In the genomic region with DNA sequence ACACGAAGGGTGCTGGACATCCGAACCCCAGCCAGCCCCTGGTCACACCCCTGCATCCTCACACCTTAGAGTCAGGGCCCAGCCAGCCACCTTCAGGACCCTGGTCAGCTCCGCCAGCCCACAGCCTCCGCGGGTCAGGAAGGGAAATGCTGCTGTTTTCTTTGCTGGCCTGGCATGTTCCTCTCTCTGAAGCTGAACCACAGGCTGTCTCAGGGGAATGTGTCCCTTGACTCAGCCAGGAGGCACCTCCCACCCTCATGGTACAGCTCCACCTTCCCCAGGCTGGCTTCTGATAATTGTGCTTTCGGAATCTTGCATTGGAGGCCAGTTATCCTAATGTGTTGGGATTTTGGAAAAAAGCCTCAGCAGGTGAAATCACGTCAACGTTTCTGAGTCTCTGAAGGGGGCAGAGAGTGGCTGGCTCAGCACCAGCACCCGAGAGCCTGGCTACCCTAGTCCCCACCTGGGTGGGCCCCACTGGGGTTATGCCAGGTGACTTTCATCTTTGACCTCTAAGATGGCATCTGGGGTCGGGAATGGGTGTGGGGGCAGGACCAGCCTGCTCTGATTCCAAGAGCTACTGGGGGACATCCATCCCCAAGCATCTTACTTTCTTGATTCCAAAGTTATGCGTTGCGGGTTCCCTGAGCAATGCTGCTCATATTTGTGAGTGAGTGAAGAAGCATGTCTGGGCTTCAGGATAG, we compare ENCODE assay signal across 11 cellular contexts. TPM values are rescaled to one million over a fixed set of nuclear protein-coding genes. Genes with fewer than 3 reads are reported as not detected.
A peak's percentile ranks its signal among the peaks of the same experiment; 100 is the strongest.
DNase-seq lines count a peak whose midpoint lies in the region; ATAC-seq and TF ChIP-seq lines count a peak whose summit lies in the region.
"Had no signal": no experiment of that assay in that cellular context is flagged by ENCODE, and none has a peak within 500 bp of the region (broad histone marks: within the 10 kb centered on the region; RNA-seq: fewer than 3 reads in every experiment).

No MANE protein-coding gene starts in this region.

- no peaks in the 10 kb centered on the region for H3K27me3 ChIP-seq in neural cell (ENCODE audit: insufficient read depth, low read depth, low read length)

- peaks cover 48% of the 10 kb centered on the region for H3K4me1 Mint-ChIP-seq in brain

- no peak overlapping the region for H3K9ac ChIP-seq in neural cell (ENCODE audit: low read length)
- H3K9ac ChIP-seq: KMS-11 had no signal

- peaks cover 6% of the 10 kb centered on the region for H3K27me3 Mint-ChIP-seq in brain

- TF ChIP-seq EP300 in neural cell (conservative IDR thresholded peaks at IDR 0.05; ENCODE audit: poor library complexity, severe bottlenecking) = no peak

- ATAC-seq in HG03571 (IDR thresholded peaks at IDR 0.05; ENCODE audit: unreplicated experiment) (no peak), GM19324 (IDR thresholded peaks at IDR 0.05; ENCODE audit: low FRiP score, unreplicated experiment) (no peak)

- H2AFZ ChIP-seq in neural cell (ENCODE audit: low read depth, low read length) = no peak overlapping the region

- peak overlapping the region in 4 of 5 experiments; percentile 30 to 92 (median 74) for H3K27ac Mint-ChIP-seq in brain

- peak overlapping the region; percentile 85 for H3K4me3 ChIP-seq in neural cell (ENCODE audit: low read length)

- H3K27ac ChIP-seq in neural cell (ENCODE audit: low read length) = no peak overlapping the region
- H3K27ac ChIP-seq: KMS-11 had no signal

- TF ChIP-seq CTCF in brain (conservative IDR thresholded peaks at IDR 0.05) = no peak
- no peak for TF ChIP-seq CTCF in neural cell (IDR thresholded peaks at IDR 0.05; ENCODE audit: poor library complexity, severe bottlenecking)

- H3K9me2 ChIP-seq in neural cell (ENCODE audit: insufficient read depth, low read length) = no peaks in the 10 kb centered on the region

- peak overlapping the region; percentile 70 to 91 (median 85) for H3K4me3 Mint-ChIP-seq in brain

- H3K9me3 Mint-ChIP-seq in brain = peaks cover 0 to 11% (median 0%) of the 10 kb centered on the region in 5 experiments

- peak; percentile 89 for DNase-seq in Daoy (ENCODE audit: low read depth)
- DNase-seq in KG1 (lab: John Stamatoyannopoulos, UW) = peak; percentile 8
- no peak for DNase-seq in NOMO-1 treated with dmso at 0.1 percent for 144 hours (lab: John Stamatoyannopoulos, UW; ENCODE audit: unreplicated experiment)
- DNase-seq in activated CD4-positive, CD25-positive, alpha-beta regulatory T cell treated with anti-CD3 and anti-CD28 coated beads, Interleukin-2, amount 50 U/mL, for 72 hours = no peak
- DNase-seq: aorta, HCEC 1CT had no signal

- no peak for TF ChIP-seq RAD21 in neural cell (conservative IDR thresholded peaks at IDR 0.05)

- no peaks in the 10 kb centered on the region for H3F3A ChIP-seq in neural cell (ENCODE audit: insufficient read depth, low read length, poor library complexity, severe bottlenecking)

- H3K79me2 ChIP-seq in neural cell (replicated peaks; ENCODE audit: insufficient read depth, low read length) = no peaks in the 10 kb centered on the region

- no peaks in the 10 kb centered on the region for H3K36me3 ChIP-seq in neural cell (ENCODE audit: insufficient read depth, low read length)

- H3K9me3 ChIP-seq in neural cell (ENCODE audit: low read length) = peaks cover 7% of the 10 kb centered on the region

- H4K20me1 ChIP-seq in neural cell (ENCODE audit: insufficient read depth) = no peaks in the 10 kb centered on the region

- H3K4me2 ChIP-seq in neural cell (ENCODE audit: low read length) = no peak overlapping the region
- H3K4me2 ChIP-seq: KMS-11 had no signal

- H3K36me3 Mint-ChIP-seq in brain = peaks cover 9% of the 10 kb centered on the region

TF ChIP-seq in neural cell, 6 proteins besides CTCF, POLR2A, EP300 and RAD21:
- TF ChIP-seq EZH2 (IDR thresholded peaks at IDR 0.05; ENCODE audit: borderline replicate concordance, insufficient read depth, low read length, poor library complexity, severe bottlenecking) (no peak), TAF1 (IDR thresholded peaks at IDR 0.05; ENCODE audit: low read depth) (no peak), POLR2AphosphoS5 (IDR thresholded peaks at IDR 0.05) (no peak), SMC3 (conservative IDR thresholded peaks at IDR 0.05; ENCODE audit: poor library complexity) (no peak)
- TF ChIP-seq, protein P1, sequence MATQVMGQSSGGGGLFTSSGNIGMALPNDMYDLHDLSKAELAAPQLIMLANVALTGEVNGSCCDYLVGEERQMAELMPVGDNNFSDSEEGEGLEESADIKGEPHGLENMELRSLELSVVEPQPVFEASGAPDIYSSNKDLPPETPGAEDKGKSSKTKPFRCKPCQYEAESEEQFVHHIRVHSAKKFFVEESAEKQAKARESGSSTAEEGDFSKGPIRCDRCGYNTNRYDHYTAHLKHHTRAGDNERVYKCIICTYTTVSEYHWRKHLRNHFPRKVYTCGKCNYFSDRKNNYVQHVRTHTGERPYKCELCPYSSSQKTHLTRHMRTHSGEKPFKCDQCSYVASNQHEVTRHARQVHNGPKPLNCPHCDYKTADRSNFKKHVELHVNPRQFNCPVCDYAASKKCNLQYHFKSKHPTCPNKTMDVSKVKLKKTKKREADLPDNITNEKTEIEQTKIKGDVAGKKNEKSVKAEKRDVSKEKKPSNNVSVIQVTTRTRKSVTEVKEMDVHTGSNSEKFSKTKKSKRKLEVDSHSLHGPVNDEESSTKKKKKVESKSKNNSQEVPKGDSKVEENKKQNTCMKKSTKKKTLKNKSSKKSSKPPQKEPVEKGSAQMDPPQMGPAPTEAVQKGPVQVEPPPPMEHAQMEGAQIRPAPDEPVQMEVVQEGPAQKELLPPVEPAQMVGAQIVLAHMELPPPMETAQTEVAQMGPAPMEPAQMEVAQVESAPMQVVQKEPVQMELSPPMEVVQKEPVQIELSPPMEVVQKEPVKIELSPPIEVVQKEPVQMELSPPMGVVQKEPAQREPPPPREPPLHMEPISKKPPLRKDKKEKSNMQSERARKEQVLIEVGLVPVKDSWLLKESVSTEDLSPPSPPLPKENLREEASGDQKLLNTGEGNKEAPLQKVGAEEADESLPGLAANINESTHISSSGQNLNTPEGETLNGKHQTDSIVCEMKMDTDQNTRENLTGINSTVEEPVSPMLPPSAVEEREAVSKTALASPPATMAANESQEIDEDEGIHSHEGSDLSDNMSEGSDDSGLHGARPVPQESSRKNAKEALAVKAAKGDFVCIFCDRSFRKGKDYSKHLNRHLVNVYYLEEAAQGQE (IDR thresholded peaks at IDR 0.05; ENCODE audit: borderline replicate concordance) = peak; percentile 22
TF ChIP-seq in neural cell: peak in this region for 1.

RNA-seq across cellular contexts. Expression of a gene that starts 9.8 kb away (rescaled TPM):
- 23.7 and 35.5 TPM in 2 replicates for total RNA-seq in Daoy (2014; rRNA removed; shearing (Covaris generic))
- 202 TPM for polyA plus RNA-seq in brain (ENCODE audit: insufficient read depth, low read depth, low replicate concordance)
- 102 and 134 TPM in 2 replicates for polyA plus RNA-seq in neural cell
- 59.6 and 74.2 TPM in 2 replicates for polyA minus RNA-seq in neural cell

Comparison
In these comparisons a context has a peak if more than half of its experiments do, and no peak if none do; other contexts are left out.
1. DNase-seq: peak in Daoy (single experiment) and KG1 (single experiment); none in NOMO-1 treated with dmso at 0.1 percent for 144 hours (single experiment) and activated CD4-positive, CD25-positive, alpha-beta regulatory T cell treated with anti-CD3 and anti-CD28 coated beads, Interleukin-2, amount 50 U/mL, for 72 hours (single experiment).